9 cellular contexts compared by ENCODE assay signal in the genomic region with DNA sequence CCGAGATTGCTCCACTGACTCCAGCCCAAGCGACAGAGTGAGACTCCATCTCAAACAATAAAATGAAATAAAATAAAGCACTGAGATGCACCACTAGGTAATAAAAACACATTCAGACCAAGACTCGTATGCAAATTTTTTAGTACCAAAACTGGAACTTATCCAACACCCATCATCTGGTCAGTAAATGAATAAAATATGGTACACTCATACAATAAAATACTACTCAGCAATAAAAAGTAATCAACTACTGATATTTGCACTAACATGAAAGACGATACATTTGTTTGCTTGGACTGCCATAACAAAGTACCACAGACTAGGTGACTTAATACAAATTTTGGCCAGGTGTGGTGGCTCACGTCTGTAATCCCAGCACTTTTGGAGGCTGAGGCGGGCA.
"Had no signal": no experiment of that assay in that cellular context is flagged by ENCODE, and none has a peak within 500 bp of the region (broad histone marks: within the 10 kb centered on the region; RNA-seq: fewer than 3 reads in every experiment).

No MANE protein-coding gene starts in this region.

- H2AFZ ChIP-seq: GM23248 had no signal

- DNase-seq: GM23248, GOT3, H7, HFFc6, KG1 had no signal

- ATAC-seq: HCT116, HepG2 had no signal

- H3K27ac ChIP-seq: GM23248, HL-60 had no signal

- H3K4me1 ChIP-seq: HAP-1 had no signal

- H3K9me3 ChIP-seq: HAP-1 had no signal

- H3K4me3 ChIP-seq: GM23248, HAP-1 had no signal

- H3K36me3 ChIP-seq: HAP-1 had no signal

- FAIRE-seq: HepG2 had no signal

- H3K9ac ChIP-seq: GM23248 had no signal
